Comparison of ENCODE assay signal across 8 cellular contexts in genomic region chr19:6273701-6274601, GRCh38. TPM values are rescaled to one million over a fixed set of nuclear protein-coding genes. Genes with fewer than 3 reads are reported as not detected.
DNase-seq lines count a peak whose midpoint lies in the region; ATAC-seq and TF ChIP-seq lines count a peak whose summit lies in the region.

No MANE protein-coding gene starts in this region.

- CTCF ChIA-PET in GM10248 (lab: Yijun Ruan, JAX): interaction anchor here (1.1 to 2.2 kb wide), 2 partner anchors 8 to 56 kb away, joined by 3 to 8 read pairs; no protein-coding TSS in a partner anchor

- peaks cover 17% of the 10 kb centered on the region for H3K36me3 ChIP-seq in muscle layer of colon (ENCODE audit: insufficient read depth, low read length)

- H3K4me1 ChIP-seq in muscle layer of colon (ENCODE audit: insufficient read depth, low read length): peaks cover 84% of the 10 kb centered on the region

- ATAC-seq in esophagus mucosa (peak; percentile 58), GM21423 (IDR thresholded peaks at IDR 0.05; ENCODE audit: unreplicated experiment) (no peak), HG03108 (IDR thresholded peaks at IDR 0.05; ENCODE audit: unreplicated experiment) (no peak), HG02870 (IDR thresholded peaks at IDR 0.05; ENCODE audit: unreplicated experiment) (no peak)

- H3K4me3 ChIP-seq in muscle layer of colon (ENCODE audit: low read depth in 1 of 2, low read length in 2 of 2): peak overlapping the region; percentile 11 to 41

- POLR2A ChIA-PET in GM10248 (lab: Yijun Ruan, JAX): no interaction called here

- H3K27ac ChIP-seq in muscle layer of colon (ENCODE audit: low read depth, low read length): peak overlapping the region; percentile 92

- no peaks in the 10 kb centered on the region for H3K27me3 ChIP-seq in muscle layer of colon (ENCODE audit: control insufficient read depth in 1 of 2, insufficient read depth in 2 of 2, low read length in 2 of 2)

- in situ Hi-C loops in GM13976 (cut with MboI; ENCODE audit: low sequenced_read_pairs, unreplicated experiment): no loop called here

- DNase-seq in GM13976 (ENCODE audit: low spot score) (peak; percentile 25), RPMI7951 (ENCODE audit: low read depth) (peak; percentile 97), GM10248 (ENCODE audit: extremely low spot score) (no peak)

- TF ChIP-seq CTCF in GM13976 (IDR thresholded peaks at IDR 0.05; ENCODE audit: borderline replicate concordance, control extremely low read depth, extremely low read depth, insufficient read depth, missing control alignments) (no peak), GM10248 (IDR thresholded peaks at IDR 0.05; ENCODE audit: control extremely low read depth, extremely low read depth, low read depth, missing control alignments) (no peak)

- peak overlapping the region; percentile 38 for H3K9ac ChIP-seq in muscle layer of colon (ENCODE audit: low read length)

- no peaks in the 10 kb centered on the region for H3K9me3 ChIP-seq in muscle layer of colon (ENCODE audit: low read length)

RNA-seq across cellular contexts. Expression of gene MLLT1, which starts 5.8 kb away (rescaled TPM):
- 7.8 and 8.8 TPM in 2 replicates for total RNA-seq in RPMI7951 (2014; rRNA removed; shearing (Covaris generic))
- 27.5 TPM for total RNA-seq in esophagus mucosa

RNA-seq across cellular contexts. Expression of gene ACER1, which starts 59.5 kb away (rescaled TPM):
- not detected in 2 replicates for total RNA-seq in RPMI7951 (2014; rRNA removed; shearing (Covaris generic))
- total RNA-seq in esophagus mucosa: 1.8 TPM
